ENCODE assay signal across 1 cellular context in the genomic region with DNA sequence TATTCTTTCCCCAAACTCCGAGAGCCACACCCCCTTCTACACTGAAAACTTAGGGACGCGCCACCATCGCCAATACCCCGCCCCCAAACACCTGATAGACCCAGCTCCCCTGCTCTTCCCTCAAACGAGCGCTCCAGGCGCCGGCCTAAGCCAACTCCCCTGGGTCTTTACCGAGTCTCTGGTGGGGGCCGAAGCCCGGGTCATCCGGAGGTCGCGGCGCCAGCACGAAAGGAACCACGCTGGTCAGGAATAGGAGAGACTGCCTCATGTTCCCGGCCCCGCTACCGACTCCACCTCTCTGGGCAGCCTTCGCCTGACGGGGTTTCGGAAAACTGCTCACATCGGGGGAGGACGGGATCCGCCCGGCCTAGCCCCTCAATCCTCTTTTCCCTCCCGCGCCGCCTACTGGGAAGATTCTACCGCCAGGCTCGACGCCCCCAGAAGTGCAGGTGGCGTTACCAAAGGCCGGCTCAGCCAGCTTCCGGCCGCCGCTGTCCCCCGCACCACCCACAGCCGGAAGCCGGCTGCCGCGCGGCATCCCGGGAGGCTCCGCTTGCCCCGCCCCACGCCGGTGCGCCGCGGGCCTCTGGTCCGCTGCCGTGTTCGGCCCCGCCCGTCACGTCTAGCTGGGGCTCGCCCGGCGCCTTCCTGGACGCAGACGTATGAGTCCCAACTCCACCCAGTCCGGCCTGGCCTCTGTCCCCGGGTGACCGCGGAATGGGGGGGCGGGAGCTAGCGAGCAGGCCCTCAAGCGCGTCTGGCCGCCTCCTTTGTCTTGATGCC.
TF ChIP-seq lines count a peak whose summit lies in the region.

A gene (minus strand): TSS at position 493 of the 783 bp plus-strand sequence. CDS start 225 bp downstream, at position 268.

TF ChIP-seq in IMR-90, 13 proteins besides CTCF, POLR2A, EP300 and RAD21 (continued from another document):
- 0 out of 2 replicates have a peak, but pooled peaks have one; percentile 6 for TF ChIP-seq SMC3 (IDR thresholded peaks at IDR 0.05; ENCODE audit: low read depth, low read length)
